In the genomic region with DNA sequence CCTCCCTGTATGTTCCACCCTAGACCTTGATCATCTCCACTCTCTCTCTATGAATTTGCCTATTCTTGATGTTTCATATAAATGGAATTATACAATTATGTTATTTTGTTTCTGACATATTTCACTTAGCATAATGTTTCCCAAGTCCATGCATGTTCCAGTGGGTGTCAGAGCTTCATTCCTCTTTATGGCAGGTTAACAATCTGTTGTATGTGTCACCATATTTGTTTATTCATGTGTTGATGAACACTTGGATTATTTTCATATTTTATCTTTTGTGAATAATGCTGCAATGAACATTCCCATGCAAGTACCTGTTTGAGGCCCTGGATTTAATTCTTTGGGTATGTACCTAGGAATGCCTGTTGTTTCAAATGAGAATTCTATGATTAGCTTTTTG, we compare ENCODE assay signal across 1 cellular context. TPM values are rescaled to one million over a fixed set of nuclear protein-coding genes. Genes with fewer than 3 reads are reported as not detected.
"Had no signal": no experiment of that assay in that cellular context is flagged by ENCODE, and none has a peak within 500 bp of the region (broad histone marks: within the 10 kb centered on the region; RNA-seq: fewer than 3 reads in every experiment).

No MANE protein-coding gene starts in this region.

RNA-seq across cellular contexts. Expression of gene PSG6, which starts 3.3 kb away (rescaled TPM):
- total RNA-seq: GM12878 had no signal
- polyA plus RNA-seq: GM12878 had no signal

RNA-seq across cellular contexts. Expression of gene PSG7, which starts 16.0 kb away (rescaled TPM):
- total RNA-seq: GM12878 had no signal
- polyA plus RNA-seq: GM12878 had no signal

RNA-seq across cellular contexts. Expression of gene PSG1, which starts 41.5 kb away (rescaled TPM):
- total RNA-seq: GM12878 had no signal
- polyA plus RNA-seq: GM12878 had no signal
